Comparison of ENCODE assay signal across 30 cellular contexts in the genomic region with DNA sequence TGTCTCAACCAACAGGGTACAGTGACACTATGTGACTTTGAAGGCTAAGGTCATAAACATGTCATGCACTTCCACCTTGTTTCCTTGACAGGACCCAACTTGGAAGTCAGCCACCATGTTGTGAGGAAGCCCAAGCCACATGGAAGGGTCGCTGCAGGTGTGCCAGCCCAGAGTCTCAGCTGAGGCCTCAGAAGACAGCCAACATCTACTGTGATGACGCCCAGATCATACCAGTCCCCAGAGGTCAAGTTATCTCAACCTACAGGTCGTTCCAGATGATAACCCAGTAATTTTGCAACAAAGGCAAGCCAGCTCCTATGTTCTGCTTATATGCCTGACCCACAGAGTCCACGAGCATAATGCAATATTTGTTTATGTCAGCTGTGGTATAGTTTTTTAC.
"Had no signal": no experiment of that assay in that cellular context is flagged by ENCODE, and none has a peak within 500 bp of the region (broad histone marks: within the 10 kb centered on the region; RNA-seq: fewer than 3 reads in every experiment).

No MANE protein-coding gene starts in this region.

- H3K27ac ChIP-seq: adrenal gland, ascending aorta, body of pancreas, brain microvascular endothelial cell, breast epithelium, cardiac muscle cell had no signal

- H3K9me3 ChIP-seq: adrenal gland, ascending aorta, breast epithelium had no signal

- DNase-seq: activated effector memory CD4-positive, alpha-beta T cell treated with anti-CD3 and anti-CD28 coated beads, Interleukin-2, amount 50 U/mL, for 16 hours; activated effector memory CD4-positive, alpha-beta T cell treated with Interleukin-2 at 50 U/mL for 16 hours; activated gamma-delta T cell; activated gamma-delta T cell treated with Interleukin-2 at 50 U/mL for 16 hours; activated naive CD4-positive, alpha-beta T cell; activated naive CD4-positive, alpha-beta T cell treated with anti-CD3 and anti-CD28 coated beads for 36 hours; activated naive CD4-positive, alpha-beta T cell treated with anti-CD3 and anti-CD28 coated beads, Interleukin-2, amount 10 ng/mL, durations not matched to agents 7 days and 5 days; activated naive CD4-positive, alpha-beta T cell treated with anti-CD3 and anti-CD28 coated beads, Interleukin-2, amount 50 U/mL, for 16 hours; activated naive CD4-positive, alpha-beta T cell treated with Interleukin-2 at 50 U/mL for 16 hours; activated naive CD8-positive, alpha-beta T cell treated with anti-CD3 and anti-CD28 coated beads for 36 hours; activated naive CD8-positive, alpha-beta T cell treated with anti-CD3 and anti-CD28 coated beads, Interleukin-2, amount 10 ng/mL, durations not matched to agents 7 days and 5 days; activated naive CD8-positive, alpha-beta T cell treated with anti-CD3 and anti-CD28 coated beads, Interleukin-2, amount 50 U/mL, for 24 hours; activated T-cell treated with anti-CD3 and anti-CD28 coated beads, Interleukin-2, amount 50 U/mL, for 1 hour; activated T-cell treated with anti-CD3 and anti-CD28 coated beads, Interleukin-2, amount 50 U/mL, for 24 hours; activated T-cell treated with anti-CD3 and anti-CD28 coated beads, Interleukin-2, amount 50 U/mL, for 4 hours; activated T-cell treated with anti-CD3 and anti-CD28 coated beads, Interleukin-2, amount 50 U/mL, for 48 hours; activated T-cell treated with anti-CD3 and anti-CD28 coated beads, Interleukin-2, amount 50 U/mL, for 72 hours; adrenal gland; amniotic stem cell; amygdala; anterior cingulate cortex; aorta; body of pancreas; brain microvascular endothelial cell; caudate nucleus; central memory CD4-positive, alpha-beta T cell; cerebellar nuclear complex had no signal

- H3K4me3 ChIP-seq: adrenal gland, ascending aorta, body of pancreas, breast epithelium, cardiac muscle cell had no signal

- H3K4me1 ChIP-seq: adrenal gland, ascending aorta, body of pancreas, breast epithelium had no signal

- H3K36me3 ChIP-seq: adrenal gland, ascending aorta, brain microvascular endothelial cell, breast epithelium, cardiac muscle cell had no signal

- H3K27me3 ChIP-seq: adrenal gland, ascending aorta, body of pancreas, brain microvascular endothelial cell, breast epithelium, cardiac muscle cell had no signal
